In the genomic region with DNA sequence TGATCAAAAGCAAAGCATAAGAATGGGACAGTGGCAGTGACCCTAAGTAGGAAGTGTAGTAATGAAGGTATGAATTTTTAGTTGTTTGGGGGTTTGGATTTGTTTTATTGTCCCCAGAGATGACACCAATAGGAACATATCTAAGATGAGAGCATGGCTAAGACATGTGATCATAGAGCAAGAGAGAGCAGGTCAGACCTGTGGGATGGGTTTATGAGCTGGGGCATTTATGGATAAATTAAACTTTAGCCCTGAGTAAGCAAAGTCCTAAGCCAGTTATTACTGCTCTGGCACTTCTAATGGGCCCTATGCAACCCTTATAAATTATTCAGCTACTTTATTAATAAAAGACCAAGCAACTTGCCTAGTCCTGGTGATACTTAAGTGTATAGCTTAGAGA, we compare ENCODE assay signal across 20 cellular contexts.
DNase-seq lines count a peak whose midpoint lies in the region; ATAC-seq and TF ChIP-seq lines count a peak whose summit lies in the region.
"Had no signal": no experiment of that assay in that cellular context is flagged by ENCODE, and none has a peak within 500 bp of the region (broad histone marks: within the 10 kb centered on the region; RNA-seq: fewer than 3 reads in every experiment).

No MANE protein-coding gene starts in this region.

- H3K9me3 Mint-ChIP-seq in activated naive CD4-positive, alpha-beta T cell treated with anti-CD3 and anti-CD28 coated beads, Interleukin-2, amount 50 U/mL, for 24 hours, result no peaks in the 10 kb centered on the region
- no peaks in the 10 kb centered on the region for H3K9me3 Mint-ChIP-seq in activated naive CD4-positive, alpha-beta T cell treated with anti-CD3 and anti-CD28 coated beads for 36 hours
- H3K9me3 Mint-ChIP-seq: CD14-positive monocyte had no signal

- H3K9me3 ChIP-seq in SK-N-SH, result no peaks in the 10 kb centered on the region
- H3K9me3 ChIP-seq: SJCRH30 had no signal

- in situ Hi-C loops in ACHN (cut with HindIII; ENCODE audit: low pct_ligation_motif_present, low pct_unique_long_range_greater_than_20kb, low sequenced_read_pairs), result no loop called here

- peak overlapping the region; percentile 62 for H3K27ac Mint-ChIP-seq in activated naive CD4-positive, alpha-beta T cell treated with anti-CD3 and anti-CD28 coated beads, Interleukin-2, amount 50 U/mL, for 24 hours
- no peak overlapping the region for H3K27ac Mint-ChIP-seq in activated naive CD4-positive, alpha-beta T cell treated with anti-CD3 and anti-CD28 coated beads for 36 hours

- peaks cover 23% of the 10 kb centered on the region for H3F3A ChIP-seq in SK-N-SH (replicated peaks; ENCODE audit: insufficient read depth)

- intact Hi-C loops in activated naive CD4-positive, alpha-beta T cell treated with anti-CD3 and anti-CD28 coated beads for 36 hours (cut with micrococcal nuclease), result no loop called here
- intact Hi-C loops in left colon (cut with DNase I, micrococcal nuclease), result no loop called here

- no peak for TF ChIP-seq POLR2A in GM18505 (IDR thresholded peaks at IDR 0.05; ENCODE audit: borderline replicate concordance, extremely low read depth, insufficient read depth, insufficient read length)

- peaks cover 15% of the 10 kb centered on the region for H3K36me3 Mint-ChIP-seq in activated naive CD4-positive, alpha-beta T cell treated with anti-CD3 and anti-CD28 coated beads, Interleukin-2, amount 50 U/mL, for 24 hours
- H3K36me3 Mint-ChIP-seq in activated naive CD4-positive, alpha-beta T cell treated with anti-CD3 and anti-CD28 coated beads for 36 hours (ENCODE audit: low read depth), result peaks cover 19% of the 10 kb centered on the region

- H3K4me1 Mint-ChIP-seq in activated naive CD4-positive, alpha-beta T cell treated with anti-CD3 and anti-CD28 coated beads, Interleukin-2, amount 50 U/mL, for 24 hours, result peaks cover 6% of the 10 kb centered on the region
- no peaks in the 10 kb centered on the region for H3K4me1 Mint-ChIP-seq in activated naive CD4-positive, alpha-beta T cell treated with anti-CD3 and anti-CD28 coated beads for 36 hours (ENCODE audit: low read depth)

- H4K20me1 ChIP-seq in SK-N-SH (ENCODE audit: insufficient read depth), result peaks cover 7% of the 10 kb centered on the region; the same call in 1 of the 2 replicates

- peaks cover 38% of the 10 kb centered on the region; the same call in 1 of the 2 replicates for H3K79me2 ChIP-seq in SK-N-SH (ENCODE audit: insufficient read depth)

- TF ChIP-seq EP300 in SK-N-SH (IDR thresholded peaks at IDR 0.05; ENCODE audit: borderline replicate concordance in 1 of 2, low read depth in 1 of 2, low read length in 1 of 2), result no peak

- H3K36me3 ChIP-seq in SK-N-SH (replicated peaks in 1 of 2; ENCODE audit: control insufficient read depth in 1 of 2, insufficient read depth in 2 of 2, low read length in 1 of 2), result peaks cover 21% of the 10 kb centered on the region in 2 experiments

- no peak overlapping the region for H2AFZ ChIP-seq in SK-N-SH (ENCODE audit: low read depth)

- peak overlapping the region; percentile 32; the same call in 1 of the 2 replicates for H3K4me2 ChIP-seq in SK-N-SH

- CTCF ChIA-PET in activated naive CD4-positive, alpha-beta T cell treated with anti-CD3 and anti-CD28 coated beads for 36 hours (lab: Charles Lee), result interaction anchor here (0.5 kb wide), 1 partner anchor 440 kb away, joined by 3 read pairs; no protein-coding TSS in a partner anchor
- CTCF ChIA-PET in SK-N-SH (lab: Yijun Ruan, JAX), result interaction anchor here (1.3 kb wide), 1 partner anchor 69 kb away, joined by 3 read pairs; no protein-coding TSS in a partner anchor

- POLR2A ChIA-PET in SK-N-SH (lab: Yijun Ruan, JAX), result no interaction called here

- H3K4me3 ChIP-seq in SK-N-SH (ENCODE audit: low read depth in 2 of 2, low read length in 1 of 2), result no peak overlapping the region
- H3K4me3 ChIP-seq: SJCRH30 had no signal

- peaks cover 21 to 26% of the 10 kb centered on the region in 2 experiments for H3K4me1 ChIP-seq in SK-N-SH (ENCODE audit: control insufficient read depth in 1 of 2, insufficient read depth in 2 of 2, low read depth in 1 of 2, low read length in 1 of 2)

- TF ChIP-seq CTCF in SK-N-SH (IDR thresholded peaks at IDR 0.05), result no peak

- no peak overlapping the region for H3K4me3 Mint-ChIP-seq in activated naive CD4-positive, alpha-beta T cell treated with anti-CD3 and anti-CD28 coated beads, Interleukin-2, amount 50 U/mL, for 24 hours
- H3K4me3 Mint-ChIP-seq in activated naive CD4-positive, alpha-beta T cell treated with anti-CD3 and anti-CD28 coated beads for 36 hours, result no peak overlapping the region
- H3K4me3 Mint-ChIP-seq: CD14-positive monocyte had no signal

- peak; percentile 65 for ATAC-seq in left colon
- no peak for ATAC-seq in GM18505 (IDR thresholded peaks at IDR 0.05; ENCODE audit: unreplicated experiment)

- peak overlapping the region in 1 of 2 experiments; percentile 77; a peak in 2 of 4 replicates for H3K27ac ChIP-seq in SK-N-SH (ENCODE audit: low read depth in 2 of 2, low read length in 1 of 2)
- H3K27ac ChIP-seq: 22Rv1, SJCRH30 had no signal

- no peaks in the 10 kb centered on the region for H3K27me3 ChIP-seq in SK-N-SH (ENCODE audit: insufficient read depth)
- H3K27me3 ChIP-seq: SJCRH30 had no signal

- no peaks in the 10 kb centered on the region for H3K27me3 Mint-ChIP-seq in activated naive CD4-positive, alpha-beta T cell treated with anti-CD3 and anti-CD28 coated beads, Interleukin-2, amount 50 U/mL, for 24 hours
- H3K27me3 Mint-ChIP-seq in activated naive CD4-positive, alpha-beta T cell treated with anti-CD3 and anti-CD28 coated beads for 36 hours (ENCODE audit: low read depth), result no peaks in the 10 kb centered on the region

- no peak for TF ChIP-seq RAD21 in SK-N-SH (IDR thresholded peaks at IDR 0.05; ENCODE audit: low read length)

- no peaks in the 10 kb centered on the region for H3K9me2 ChIP-seq in SK-N-SH

- DNase-seq in activated naive CD4-positive, alpha-beta T cell treated with anti-CD3 and anti-CD28 coated beads for 36 hours, result no peak
- DNase-seq in SK-N-SH (no peak), left colon (no peak), ACHN (no peak), putamen (ENCODE audit: low spot score) (no peak), globus pallidus (ENCODE audit: low spot score) (no peak)
- DNase-seq: AML-193, DMS53, EL, GF-D8, H7, NCI-H1105 treated with DMSO at 0.1 percent for 48 hours, NCI-H2029 treated with DMSO at 0.1 percent for 48 hours, NCI-H2171, NCI-H345, SJCRH30 had no signal

- no peak overlapping the region; the same call in 1 of the 2 replicates for H3K9ac ChIP-seq in SK-N-SH

TF ChIP-seq in SK-N-SH, 30 proteins besides CTCF, POLR2A, EP300 and RAD21:
- TF ChIP-seq, protein P1, sequence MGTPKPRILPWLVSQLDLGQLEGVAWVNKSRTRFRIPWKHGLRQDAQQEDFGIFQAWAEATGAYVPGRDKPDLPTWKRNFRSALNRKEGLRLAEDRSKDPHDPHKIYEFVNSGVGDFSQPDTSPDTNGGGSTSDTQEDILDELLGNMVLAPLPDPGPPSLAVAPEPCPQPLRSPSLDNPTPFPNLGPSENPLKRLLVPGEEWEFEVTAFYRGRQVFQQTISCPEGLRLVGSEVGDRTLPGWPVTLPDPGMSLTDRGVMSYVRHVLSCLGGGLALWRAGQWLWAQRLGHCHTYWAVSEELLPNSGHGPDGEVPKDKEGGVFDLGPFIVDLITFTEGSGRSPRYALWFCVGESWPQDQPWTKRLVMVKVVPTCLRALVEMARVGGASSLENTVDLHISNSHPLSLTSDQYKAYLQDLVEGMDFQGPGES (IDR thresholded peaks at IDR 0.05; ENCODE audit: low read depth, low read length), result no peak
- TF ChIP-seq MEF2A (IDR thresholded peaks at IDR 0.05; ENCODE audit: borderline replicate concordance, low read depth) (no peak), ELF1 (IDR thresholded peaks at IDR 0.05) (no peak), SIN3A (IDR thresholded peaks at IDR 0.05; ENCODE audit: borderline replicate concordance, low read depth, low read length) (no peak), EZH2phosphoT487 (IDR thresholded peaks at IDR 0.05; ENCODE audit: borderline replicate concordance, low read depth) (no peak), RFX5 (IDR thresholded peaks at IDR 0.05; ENCODE audit: low read length) (no peak)
TF ChIP-seq in SK-N-SH: peak in this region for 0.
